In genomic region chr17:76048711-76049110, GRCh38 we compare ENCODE assay signal across 1 cellular context.
TF ChIP-seq lines count a peak whose summit lies in the region.

No MANE protein-coding gene starts in this region.

TF ChIP-seq in SK-N-SH treated with all-trans-retinoic acid at 6 μM for 48 hours, 23 proteins besides CTCF, POLR2A, EP300 and RAD21 (continued from another document):
- TF ChIP-seq ZNF565 (CRISPR knock-in tag; conservative IDR thresholded peaks at IDR 0.05; ENCODE audit: low read depth) (no peak), ESRRG (CRISPR knock-in tag; IDR thresholded peaks at IDR 0.05) (no peak), POU6F1 (CRISPR knock-in tag; IDR thresholded peaks at IDR 0.05; ENCODE audit: borderline replicate concordance, low read depth) (no peak), ARNTL (CRISPR knock-in tag; IDR thresholded peaks at IDR 0.05; ENCODE audit: borderline replicate concordance, low read depth) (no peak), ZFP30 (CRISPR knock-in tag; IDR thresholded peaks at IDR 0.05) (no peak), TOX (CRISPR knock-in tag; IDR thresholded peaks at IDR 0.05; ENCODE audit: borderline replicate concordance) (no peak), TCF4 (CRISPR knock-in tag; IDR thresholded peaks at IDR 0.05; ENCODE audit: borderline replicate concordance) (no peak), CREB5 (CRISPR knock-in tag; IDR thresholded peaks at IDR 0.05; ENCODE audit: low read depth) (no peak), SNAI2 (CRISPR knock-in tag; IDR thresholded peaks at IDR 0.05) (no peak), OSR1 (CRISPR knock-in tag; IDR thresholded peaks at IDR 0.05) (no peak), GLIS3 (CRISPR knock-in tag; IDR thresholded peaks at IDR 0.05) (no peak), PPARA (CRISPR knock-in tag; IDR thresholded peaks at IDR 0.05; ENCODE audit: borderline replicate concordance) (no peak), PATZ1 (CRISPR knock-in tag; IDR thresholded peaks at IDR 0.05; ENCODE audit: borderline replicate concordance) (no peak), CSDC2 (CRISPR knock-in tag; IDR thresholded peaks at IDR 0.05) (no peak), ISL1 (CRISPR knock-in tag; IDR thresholded peaks at IDR 0.05) (no peak), ZFP3 (CRISPR knock-in tag; IDR thresholded peaks at IDR 0.05) (no peak)
- TF ChIP-seq, protein P1, sequence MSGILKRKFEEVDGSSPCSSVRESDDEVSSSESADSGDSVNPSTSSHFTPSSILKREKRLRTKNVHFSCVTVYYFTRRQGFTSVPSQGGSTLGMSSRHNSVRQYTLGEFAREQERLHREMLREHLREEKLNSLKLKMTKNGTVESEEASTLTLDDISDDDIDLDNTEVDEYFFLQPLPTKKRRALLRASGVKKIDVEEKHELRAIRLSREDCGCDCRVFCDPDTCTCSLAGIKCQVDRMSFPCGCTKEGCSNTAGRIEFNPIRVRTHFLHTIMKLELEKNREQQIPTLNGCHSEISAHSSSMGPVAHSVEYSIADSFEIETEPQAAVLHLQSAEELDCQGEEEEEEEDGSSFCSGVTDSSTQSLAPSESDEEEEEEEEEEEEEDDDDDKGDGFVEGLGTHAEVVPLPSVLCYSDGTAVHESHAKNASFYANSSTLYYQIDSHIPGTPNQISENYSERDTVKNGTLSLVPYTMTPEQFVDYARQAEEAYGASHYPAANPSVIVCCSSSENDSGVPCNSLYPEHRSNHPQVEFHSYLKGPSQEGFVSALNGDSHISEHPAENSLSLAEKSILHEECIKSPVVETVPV (CRISPR knock-in tag; IDR thresholded peaks at IDR 0.05) = no peak
